Comparison of ENCODE assay signal across 28 cellular contexts in the genomic region with DNA sequence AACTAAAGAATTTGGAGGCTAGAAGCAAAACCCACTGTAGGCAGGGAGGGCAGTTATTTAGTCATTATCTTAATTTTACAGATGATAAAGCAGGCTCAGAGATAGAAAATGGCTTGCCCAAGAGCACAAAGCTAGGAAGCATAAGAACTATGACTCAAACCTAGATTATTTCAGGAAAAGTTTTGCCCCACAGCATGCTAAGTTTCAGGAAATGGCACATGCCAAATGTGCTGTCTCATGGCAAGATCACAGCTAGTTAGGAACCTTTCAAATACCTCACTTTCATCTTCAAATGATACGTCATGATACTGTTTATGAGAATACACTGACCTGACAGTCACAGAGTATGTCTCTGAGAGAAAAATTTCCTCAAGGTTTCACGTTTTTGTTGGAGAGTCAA.
"Had no signal": no experiment of that assay in that cellular context is flagged by ENCODE, and none has a peak within 500 bp of the region (broad histone marks: within the 10 kb centered on the region; RNA-seq: fewer than 3 reads in every experiment).

No MANE protein-coding gene starts in this region.

- FAIRE-seq: RCC 7860 had no signal

- H3K9ac ChIP-seq: KMS-11 had no signal

- H3K36me3 Mint-ChIP-seq: activated naive CD8-positive, alpha-beta T cell treated with anti-CD3 and anti-CD28 coated beads, Interleukin-2, amount 10 ng/mL, durations not matched to agents 7 days and 5 days had no signal

- H3K27ac Mint-ChIP-seq: activated CD8-positive, alpha-beta T cell treated with anti-CD3 and anti-CD28 coated beads, Interleukin-2, amount 10 ng/mL, durations not matched to agents 7 days and 5 days; activated naive CD8-positive, alpha-beta T cell treated with anti-CD3 and anti-CD28 coated beads, Interleukin-2, amount 10 ng/mL, durations not matched to agents 7 days and 5 days; T-helper 17 cell; WTC11 had no signal

- H3K4me3 ChIP-seq: adrenal gland, MG63 had no signal

- H3K4me2 ChIP-seq: KMS-11 had no signal

- H3K27ac ChIP-seq: adrenal gland, KMS-11 had no signal

- H3K4me3 Mint-ChIP-seq: activated CD8-positive, alpha-beta T cell treated with anti-CD3 and anti-CD28 coated beads, Interleukin-2, amount 10 ng/mL, durations not matched to agents 7 days and 5 days; activated naive CD8-positive, alpha-beta T cell treated with anti-CD3 and anti-CD28 coated beads, Interleukin-2, amount 10 ng/mL, durations not matched to agents 7 days and 5 days; central memory CD8-positive, alpha-beta T cell; T-helper 17 cell; WTC11 had no signal

- H3K4me1 Mint-ChIP-seq: activated naive CD8-positive, alpha-beta T cell treated with anti-CD3 and anti-CD28 coated beads, Interleukin-2, amount 10 ng/mL, durations not matched to agents 7 days and 5 days; central memory CD8-positive, alpha-beta T cell; T-helper 17 cell; WTC11 had no signal

- H3K36me3 ChIP-seq: adrenal gland, MG63 had no signal

- H3K27me3 Mint-ChIP-seq: activated naive CD8-positive, alpha-beta T cell treated with anti-CD3 and anti-CD28 coated beads, Interleukin-2, amount 10 ng/mL, durations not matched to agents 7 days and 5 days; central memory CD8-positive, alpha-beta T cell; T-helper 17 cell had no signal

- H3K9me3 ChIP-seq: adrenal gland, MG63 had no signal

- ATAC-seq: activated CD8-positive, alpha-beta T cell treated with anti-CD3 and anti-CD28 coated beads, Interleukin-2, amount 10 ng/mL, durations not matched to agents 7 days and 5 days; T-helper 17 cell; WTC11 had no signal

- H3K4me1 ChIP-seq: adrenal gland had no signal

- H3K27me3 ChIP-seq: adrenal gland, MG63 had no signal

- DNase-seq: activated CD4-positive, alpha-beta T cell treated with anti-CD3 and anti-CD28 coated beads for 48 hours; activated CD4-positive, alpha-beta T cell treated with anti-CD3 and anti-CD28 coated beads, Interleukin-2, amount 50 U/mL, for 4 hours; activated CD4-positive, CD25-positive, alpha-beta regulatory T cell treated with anti-CD3 and anti-CD28 coated beads, Interleukin-2, amount 50 U/mL, for 72 hours; activated CD8-positive, alpha-beta memory T cell treated with anti-CD3 and anti-CD28 coated beads, Interleukin-2, amount 50 U/mL, for 48 hours; activated CD8-positive, alpha-beta T cell treated with anti-CD3 and anti-CD28 coated beads, Interleukin-2, amount 10 ng/mL, durations not matched to agents 7 days and 5 days; activated naive CD4-positive, alpha-beta T cell treated with anti-CD3 and anti-CD28 coated beads, Interleukin-2, amount 50 U/mL, for 16 hours; activated naive CD8-positive, alpha-beta T cell treated with anti-CD3 and anti-CD28 coated beads, Interleukin-2, amount 10 ng/mL, durations not matched to agents 7 days and 5 days; activated T-cell treated with anti-CD3 and anti-CD28 coated beads, Interleukin-2, amount 50 U/mL, for 1 hour; adrenal gland; anterior cingulate cortex; MG63; MV-4-11; NCI-H1092 treated with DMSO at 0.1 percent for 48 hours; NCI-H1417 treated with DMSO at 0.1 percent for 48 hours; NCI-H1694; NCI-H2029 treated with DMSO at 0.1 percent for 48 hours; NCI-H2227 treated with DMSO at 0.1 percent for 48 hours; NCI-H526; NCI-H774; NK-92 treated with Interleukin-12 subunit alpha and Interleukin-12 subunit beta, amount 100 ng/mL, for 24 hours; OCI-M1; SHP77 treated with DMSO at 0.1 percent for 48 hours; T-helper 17 cell; T-helper 9 cell had no signal
